Comparison of ENCODE assay signal across 9 cellular contexts in the genomic region with DNA sequence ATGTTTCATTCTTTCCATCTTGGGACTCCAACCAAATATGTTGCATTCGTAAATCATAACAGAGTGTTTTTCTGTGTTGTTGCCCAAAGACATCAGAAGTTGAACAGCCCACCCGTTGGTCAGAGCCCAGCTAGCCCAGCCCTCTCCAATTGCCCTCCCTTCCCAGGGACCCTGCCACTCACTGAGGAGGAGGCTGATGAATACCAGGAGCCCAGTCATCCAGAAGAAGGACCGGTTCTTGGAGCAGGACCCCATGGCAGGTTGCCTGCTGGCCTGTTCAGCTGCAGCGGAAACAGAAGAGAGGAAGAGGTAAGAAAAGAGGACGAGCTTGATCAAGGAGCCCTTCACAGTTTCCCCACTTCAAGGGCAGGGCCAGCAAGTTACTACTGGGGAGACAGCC.
"Had no signal": no experiment of that assay in that cellular context is flagged by ENCODE, and none has a peak within 500 bp of the region (broad histone marks: within the 10 kb centered on the region; RNA-seq: fewer than 3 reads in every experiment).

No MANE protein-coding gene starts in this region.

- H3K36me3 ChIP-seq: left ventricle myocardium inferior, sigmoid colon had no signal

- H3K4me3 ChIP-seq: body of pancreas, left ventricle myocardium inferior, sigmoid colon had no signal

- H3K27ac ChIP-seq: body of pancreas, left ventricle myocardium inferior had no signal

- H3K9me3 ChIP-seq: body of pancreas, left ventricle myocardium inferior, sigmoid colon had no signal

- H3K27me3 ChIP-seq: body of pancreas, sigmoid colon had no signal

- H3K4me1 ChIP-seq: left ventricle myocardium inferior had no signal

- DNase-seq: activated CD4-positive, alpha-beta T cell treated with anti-CD3 and anti-CD28 coated beads, Interleukin-2, amount 10 ng/mL, durations not matched to agents 7 days and 5 days; activated T-cell treated with anti-CD3 and anti-CD28 coated beads for 4 hours; amniotic stem cell; head of caudate nucleus; left ventricle myocardium inferior; mammary epithelial cell; sigmoid colon; stimulated activated CD4-positive, alpha-beta T cell treated with anti-CD3 and anti-CD28 coated beads, Interleukin-4, amount 100 ng/mL, for 4 hours had no signal
